In the genomic region with DNA sequence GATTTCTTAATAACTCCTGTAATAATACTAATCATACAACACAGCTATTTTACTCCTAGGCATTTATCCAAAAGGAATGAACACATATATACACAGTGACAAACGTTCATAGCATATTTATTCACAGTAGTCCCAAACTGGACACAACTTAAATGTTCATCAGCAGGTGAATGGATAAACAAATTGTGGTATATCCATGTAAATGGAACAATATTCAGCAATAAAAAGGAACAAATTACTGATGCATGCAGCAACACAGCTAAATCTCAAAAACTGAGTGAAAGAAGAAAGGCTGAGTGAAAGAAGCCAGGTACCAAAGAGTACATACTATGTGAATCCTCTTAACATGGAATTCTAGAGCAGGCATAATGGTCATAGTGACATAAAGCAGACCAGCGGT, we compare ENCODE assay signal across 34 cellular contexts.
"Had no signal": no experiment of that assay in that cellular context is flagged by ENCODE, and none has a peak within 500 bp of the region (broad histone marks: within the 10 kb centered on the region; RNA-seq: fewer than 3 reads in every experiment).

No MANE protein-coding gene starts in this region.

- H3K27me3 ChIP-seq: MG63 had no signal

- DNase-seq: Karpas-422, Kasumi-1, MG63, MM.1S, MV-4-11, NCI-H1048, NCI-H1092, NCI-H1092 treated with DMSO at 0.1 percent for 48 hours, NCI-H1105, NCI-H1105 treated with DMSO at 0.1 percent for 48 hours, NCI-H1417, NCI-H1417 treated with DMSO at 0.1 percent for 48 hours, NCI-H1436, NCI-H1436 treated with DMSO at 0.1 percent for 48 hours, NCI-H146, NCI-H1694, NCI-H1694 treated with DMSO at 0.1 percent for 48 hours, NCI-H187, NCI-H187 treated with DMSO at 0.1 percent for 48 hours, NCI-H1930, NCI-H2029, NCI-H2029 treated with DMSO at 0.1 percent for 48 hours, NCI-H2081, NCI-H2081 treated with DMSO at 0.1 percent for 48 hours, NCI-H2107, NCI-H2171, NCI-H2227 treated with DMSO at 0.1 percent for 48 hours, NCI-H226, NCI-H345, NCI-H446, NCI-H446 treated with DMSO at 0.1 percent for 48 hours, NCI-H510A, NCI-H510A treated with DMSO at 0.1 percent for 48 hours, NCI-H524 had no signal

- H3K36me3 ChIP-seq: MG63 had no signal

- H3K4me3 ChIP-seq: MG63 had no signal
